In genomic region chr2:20565623-20566236, GRCh38 we compare ENCODE assay signal across 17 cellular contexts.
A peak's percentile ranks its signal among the peaks of the same experiment; 100 is the strongest.
DNase-seq lines count a peak whose midpoint lies in the region; ATAC-seq and TF ChIP-seq lines count a peak whose summit lies in the region.
"Had no signal": no experiment of that assay in that cellular context is flagged by ENCODE, and none has a peak within 500 bp of the region (broad histone marks: within the 10 kb centered on the region; RNA-seq: fewer than 3 reads in every experiment).

No MANE protein-coding gene starts in this region.

- H3K27ac Mint-ChIP-seq in endothelial cell (ENCODE audit: unreplicated experiment) (peak overlapping the region; percentile 61), mesothelial cell of epicardium (peak overlapping the region; percentile 45)
- no peak overlapping the region for H3K27ac Mint-ChIP-seq in activated naive CD8-positive, alpha-beta T cell treated with anti-CD3 and anti-CD28 coated beads, Interleukin-2, amount 50 U/mL, for 24 hours
- no peak overlapping the region for H3K27ac Mint-ChIP-seq in activated T-helper 1 cell treated with anti-CD3 and anti-CD28 coated beads, Interleukin-12 subunit alpha, Interleukin-12 subunit beta, Interleukin-2, Interleukin-4 antibody, amounts not matched to agents 30 ng/mL and 10 ng/mL and 1 ng/mL, durations not matched to agents 14 hours and 24 hours and 36 hours
- H3K27ac Mint-ChIP-seq: activated naive CD4-positive, alpha-beta T cell treated with anti-CD3 and anti-CD28 coated beads, Interleukin-2, amount 50 U/mL, for 24 hours; activated T-cell treated with anti-CD3 and anti-CD28 coated beads, Interleukin-2, amount 50 U/mL, for 72 hours; memory B cell had no signal

- H3K4me3 Mint-ChIP-seq in endothelial cell (ENCODE audit: unreplicated experiment): no peak overlapping the region
- no peak overlapping the region for H3K4me3 Mint-ChIP-seq in mesothelial cell of epicardium
- H3K4me3 Mint-ChIP-seq in activated naive CD8-positive, alpha-beta T cell treated with anti-CD3 and anti-CD28 coated beads, Interleukin-2, amount 50 U/mL, for 24 hours: no peak overlapping the region
- H3K4me3 Mint-ChIP-seq in activated T-helper 1 cell treated with anti-CD3 and anti-CD28 coated beads, Interleukin-12 subunit alpha, Interleukin-12 subunit beta, Interleukin-2, Interleukin-4 antibody, amounts not matched to agents 30 ng/mL and 10 ng/mL and 1 ng/mL, durations not matched to agents 14 hours and 24 hours and 36 hours: no peak overlapping the region
- H3K4me3 Mint-ChIP-seq: activated naive CD4-positive, alpha-beta T cell treated with anti-CD3 and anti-CD28 coated beads, Interleukin-2, amount 50 U/mL, for 24 hours; activated T-cell treated with anti-CD3 and anti-CD28 coated beads, Interleukin-2, amount 50 U/mL, for 72 hours; memory B cell had no signal

- H3K9me3 Mint-ChIP-seq in endothelial cell (ENCODE audit: unreplicated experiment) (no peaks in the 10 kb centered on the region), mesothelial cell of epicardium (no peaks in the 10 kb centered on the region)
- no peaks in the 10 kb centered on the region for H3K9me3 Mint-ChIP-seq in activated naive CD8-positive, alpha-beta T cell treated with anti-CD3 and anti-CD28 coated beads, Interleukin-2, amount 50 U/mL, for 24 hours
- no peaks in the 10 kb centered on the region for H3K9me3 Mint-ChIP-seq in activated T-helper 1 cell treated with anti-CD3 and anti-CD28 coated beads, Interleukin-12 subunit alpha, Interleukin-12 subunit beta, Interleukin-2, Interleukin-4 antibody, amounts not matched to agents 30 ng/mL and 10 ng/mL and 1 ng/mL, durations not matched to agents 14 hours and 24 hours and 36 hours
- H3K9me3 Mint-ChIP-seq: activated naive CD4-positive, alpha-beta T cell treated with anti-CD3 and anti-CD28 coated beads, Interleukin-2, amount 50 U/mL, for 24 hours; activated T-cell treated with anti-CD3 and anti-CD28 coated beads, Interleukin-2, amount 50 U/mL, for 72 hours; memory B cell had no signal

- peaks cover 4% of the 10 kb centered on the region for H3K36me3 Mint-ChIP-seq in endothelial cell (ENCODE audit: low read depth, unreplicated experiment)
- no peaks in the 10 kb centered on the region for H3K36me3 Mint-ChIP-seq in mesothelial cell of epicardium
- no peaks in the 10 kb centered on the region for H3K36me3 Mint-ChIP-seq in activated naive CD8-positive, alpha-beta T cell treated with anti-CD3 and anti-CD28 coated beads, Interleukin-2, amount 50 U/mL, for 24 hours (ENCODE audit: low read depth)
- H3K36me3 Mint-ChIP-seq in activated T-helper 1 cell treated with anti-CD3 and anti-CD28 coated beads, Interleukin-12 subunit alpha, Interleukin-12 subunit beta, Interleukin-2, Interleukin-4 antibody, amounts not matched to agents 30 ng/mL and 10 ng/mL and 1 ng/mL, durations not matched to agents 14 hours and 24 hours and 36 hours (ENCODE audit: low read depth): no peaks in the 10 kb centered on the region
- H3K36me3 Mint-ChIP-seq: activated naive CD4-positive, alpha-beta T cell treated with anti-CD3 and anti-CD28 coated beads, Interleukin-2, amount 50 U/mL, for 24 hours; memory B cell had no signal

- peak; percentile 2 for DNase-seq in NCI-H526 treated with DMSO at 0.1 percent for 48 hours (lab: John Stamatoyannopoulos, UW)
- no peak for DNase-seq in endothelial cell (ENCODE audit: low spot score)
- peak in 1 of 2 experiments; percentile 51 for DNase-seq in mesothelial cell of epicardium (ENCODE audit: low spot score in 2 of 2, unreplicated experiment in 2 of 2)
- peak; percentile 75 for DNase-seq in retina
- DNase-seq in NCI-H1417 (lab: John Stamatoyannopoulos, UW): no peak
- DNase-seq in activated naive CD8-positive, alpha-beta T cell treated with anti-CD3 and anti-CD28 coated beads, Interleukin-2, amount 50 U/mL, for 24 hours: no peak
- no peak for DNase-seq in activated T-helper 1 cell treated with anti-CD3 and anti-CD28 coated beads, Interleukin-12 subunit alpha, Interleukin-12 subunit beta, Interleukin-2, Interleukin-4 antibody, amounts not matched to agents 30 ng/mL and 10 ng/mL and 1 ng/mL, durations not matched to agents 14 hours and 24 hours and 36 hours (ENCODE audit: low spot score)
- DNase-seq: activated T-cell treated with anti-CD3 and anti-CD28 coated beads, Interleukin-2, amount 50 U/mL, for 72 hours; brain microvascular endothelial cell; GM23248; KG1; NCI-H1694; stimulated activated CD8-positive, alpha-beta memory T cell treated with anti-CD3 and anti-CD28 coated beads, Interleukin-4, amount 100 ng/mL, for 48 hours had no signal

- no peak for TF ChIP-seq CTCF in endothelial cell (IDR thresholded peaks at IDR 0.05; ENCODE audit: unreplicated experiment)
- no peak for TF ChIP-seq CTCF in mesothelial cell of epicardium (IDR thresholded peaks at IDR 0.05; ENCODE audit: unreplicated experiment)

- intact Hi-C loops in activated T-helper 1 cell treated with anti-CD3 and anti-CD28 coated beads, Interleukin-12 subunit alpha, Interleukin-12 subunit beta, Interleukin-2, Interleukin-4 antibody, amounts not matched to agents 30 ng/mL and 10 ng/mL and 1 ng/mL, durations not matched to agents 14 hours and 24 hours and 36 hours (cut with micrococcal nuclease): no loop called here

- H3K4me1 Mint-ChIP-seq in endothelial cell (ENCODE audit: unreplicated experiment): peaks cover 43% of the 10 kb centered on the region
- peaks cover 48% of the 10 kb centered on the region for H3K4me1 Mint-ChIP-seq in mesothelial cell of epicardium
- H3K4me1 Mint-ChIP-seq in activated naive CD8-positive, alpha-beta T cell treated with anti-CD3 and anti-CD28 coated beads, Interleukin-2, amount 50 U/mL, for 24 hours: peaks cover 5% of the 10 kb centered on the region
- H3K4me1 Mint-ChIP-seq in activated T-helper 1 cell treated with anti-CD3 and anti-CD28 coated beads, Interleukin-12 subunit alpha, Interleukin-12 subunit beta, Interleukin-2, Interleukin-4 antibody, amounts not matched to agents 30 ng/mL and 10 ng/mL and 1 ng/mL, durations not matched to agents 14 hours and 24 hours and 36 hours (ENCODE audit: low read depth): no peaks in the 10 kb centered on the region
- H3K4me1 Mint-ChIP-seq: activated naive CD4-positive, alpha-beta T cell treated with anti-CD3 and anti-CD28 coated beads, Interleukin-2, amount 50 U/mL, for 24 hours; memory B cell had no signal

- H3K27me3 Mint-ChIP-seq in endothelial cell (ENCODE audit: unreplicated experiment) (peaks cover 15% of the 10 kb centered on the region), mesothelial cell of epicardium (ENCODE audit: low read depth) (no peaks in the 10 kb centered on the region)
- H3K27me3 Mint-ChIP-seq in activated naive CD8-positive, alpha-beta T cell treated with anti-CD3 and anti-CD28 coated beads, Interleukin-2, amount 50 U/mL, for 24 hours: peaks cover 3% of the 10 kb centered on the region
- H3K27me3 Mint-ChIP-seq in activated T-helper 1 cell treated with anti-CD3 and anti-CD28 coated beads, Interleukin-12 subunit alpha, Interleukin-12 subunit beta, Interleukin-2, Interleukin-4 antibody, amounts not matched to agents 30 ng/mL and 10 ng/mL and 1 ng/mL, durations not matched to agents 14 hours and 24 hours and 36 hours (ENCODE audit: insufficient read depth): peaks cover 15% of the 10 kb centered on the region
- H3K27me3 Mint-ChIP-seq: activated naive CD4-positive, alpha-beta T cell treated with anti-CD3 and anti-CD28 coated beads, Interleukin-2, amount 50 U/mL, for 24 hours had no signal

- no peak for ATAC-seq in GM18873 (IDR thresholded peaks at IDR 0.05; ENCODE audit: low FRiP score, unreplicated experiment)
- ATAC-seq in activated naive CD8-positive, alpha-beta T cell treated with anti-CD3 and anti-CD28 coated beads, Interleukin-2, amount 50 U/mL, for 24 hours: no peak
- ATAC-seq: activated T-cell treated with anti-CD3 and anti-CD28 coated beads, Interleukin-2, amount 50 U/mL, for 72 hours; Right ventricle myocardium inferior had no signal

Comparison
In these comparisons a context has a peak if more than half of its experiments do, and no peak if none do; other contexts are left out.
1. DNase-seq: peak in NCI-H526 treated with DMSO at 0.1 percent for 48 hours (single experiment) and retina (single experiment); none in endothelial cell (single experiment), NCI-H1417 (0 of 3), activated naive CD8-positive, alpha-beta T cell treated with anti-CD3 and anti-CD28 coated beads, Interleukin-2, amount 50 U/mL, for 24 hours (single experiment) and activated T-helper 1 cell treated with anti-CD3 and anti-CD28 coated beads, Interleukin-12 subunit alpha, Interleukin-12 subunit beta, Interleukin-2, Interleukin-4 antibody, amounts not matched to agents 30 ng/mL and 10 ng/mL and 1 ng/mL, durations not matched to agents 14 hours and 24 hours and 36 hours (single experiment).
2. H3K27ac Mint-ChIP-seq: peak in endothelial cell (single experiment) and mesothelial cell of epicardium (single experiment); none in activated naive CD8-positive, alpha-beta T cell treated with anti-CD3 and anti-CD28 coated beads, Interleukin-2, amount 50 U/mL, for 24 hours (single experiment) and activated T-helper 1 cell treated with anti-CD3 and anti-CD28 coated beads, Interleukin-12 subunit alpha, Interleukin-12 subunit beta, Interleukin-2, Interleukin-4 antibody, amounts not matched to agents 30 ng/mL and 10 ng/mL and 1 ng/mL, durations not matched to agents 14 hours and 24 hours and 36 hours (single experiment).